Comparison of ENCODE assay signal across 2 cellular contexts in genomic region chr2:42085079-42085478, GRCh38.
TF ChIP-seq lines count a peak whose summit lies in the region.

No MANE protein-coding gene starts in this region.

TF ChIP-seq in IMR-90, 13 proteins besides CTCF, POLR2A, EP300 and RAD21:
- TF ChIP-seq CEBPB (IDR thresholded peaks at IDR 0.05; ENCODE audit: low read depth, low read length), result peak; percentile 52; the same call in 1 of the 2 replicates

TF ChIP-seq in WTC11, 78 proteins besides CTCF, POLR2A, EP300 and RAD21:
- 0 out of 2 replicates have a peak, but pooled peaks have one; percentile 35 for TF ChIP-seq GABPB1 (CRISPR knock-in tag; IDR thresholded peaks at IDR 0.05)
